Comparison of ENCODE assay signal across 1 cellular context in the genomic region with DNA sequence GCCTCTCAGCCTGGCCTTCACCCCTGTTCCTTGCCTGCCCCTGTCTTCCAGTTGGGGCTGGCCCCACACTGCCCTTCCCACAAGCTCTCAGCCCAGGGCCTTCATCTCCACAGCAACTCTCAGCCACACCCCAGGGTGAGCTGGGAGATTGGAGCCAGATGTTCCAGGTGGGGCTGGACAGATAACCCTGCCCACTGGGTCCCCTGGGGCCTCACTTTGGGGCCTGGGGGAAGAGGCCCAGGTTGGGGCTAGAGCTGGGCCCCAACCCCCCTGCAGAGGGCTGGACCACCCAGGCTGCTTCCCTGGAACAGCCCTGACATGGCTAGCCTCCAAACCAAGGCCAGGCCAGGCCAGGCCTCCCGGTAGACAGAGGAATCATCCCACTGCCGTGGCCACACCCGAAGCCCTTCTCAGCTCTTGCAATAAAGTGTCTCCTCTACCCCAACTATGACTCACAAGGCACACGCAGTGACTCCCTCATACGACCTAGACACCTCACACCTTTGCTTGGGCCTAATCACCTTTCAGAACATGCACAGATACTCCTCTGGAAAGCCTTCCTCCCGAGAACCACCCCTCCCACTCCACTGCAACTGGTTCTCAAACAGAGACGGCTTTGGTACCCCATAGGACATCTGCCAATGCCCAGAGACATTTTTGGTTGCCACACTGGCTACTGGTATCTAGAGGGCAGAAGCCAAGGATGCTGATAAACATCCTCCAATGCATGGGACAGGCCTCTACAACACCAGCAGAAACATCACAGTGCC.
TF ChIP-seq lines count a peak whose summit lies in the region.

No MANE protein-coding gene starts in this region.

TF ChIP-seq in HEK293, 187 proteins besides CTCF, POLR2A, EP300 and RAD21 (continued from another document):
- TF ChIP-seq SP7 (tag by site-specific recombination; IDR thresholded peaks at IDR 0.05) (peak; percentile 62; the same call in 1 of the 2 replicates), KLF8 (tag by site-specific recombination; IDR thresholded peaks at IDR 0.05) (0 out of 2 replicates have a peak, but pooled peaks have one; percentile 15), GLIS2 (tag by site-specific recombination; IDR thresholded peaks at IDR 0.05) (peak; percentile 70), GLIS1 (tag by site-specific recombination; IDR thresholded peaks at IDR 0.05) (peak; percentile 100), ZIC2 (tag by site-specific recombination; IDR thresholded peaks at IDR 0.05) (peak; percentile 82), ZBTB8A (tag by site-specific recombination; IDR thresholded peaks at IDR 0.05) (0 out of 2 replicates have a peak, but pooled peaks have one; percentile 18), ZNF239 (tag by site-specific recombination; IDR thresholded peaks at IDR 0.05) (no peak), ZNF629 (tag by site-specific recombination; IDR thresholded peaks at IDR 0.05) (peak; percentile 7; the same call in 1 of the 2 replicates), ZNF362 (tag by site-specific recombination; IDR thresholded peaks at IDR 0.05) (no peak), ZNF394 (tag by site-specific recombination; IDR thresholded peaks at IDR 0.05; ENCODE audit: borderline replicate concordance) (peak; percentile 65; the same call in 1 of the 2 replicates), ZSCAN16 (tag by site-specific recombination; IDR thresholded peaks at IDR 0.05) (no peak), ZNF354C (tag by site-specific recombination; IDR thresholded peaks at IDR 0.05; ENCODE audit: borderline replicate concordance, low read depth) (no peak), ZNF292 (tag by site-specific recombination; IDR thresholded peaks at IDR 0.05; ENCODE audit: borderline replicate concordance, low read depth) (0 out of 2 replicates have a peak, but pooled peaks have one; percentile 6), ZNF202 (tag by site-specific recombination; IDR thresholded peaks at IDR 0.05; ENCODE audit: borderline replicate concordance) (no peak), KLF1 (tag by site-specific recombination; IDR thresholded peaks at IDR 0.05) (peak; percentile 97), BCL11A (tag by site-specific recombination; IDR thresholded peaks at IDR 0.05; ENCODE audit: low read depth) (no peak), YY1 (tag by site-specific recombination; IDR thresholded peaks at IDR 0.05) (no peak), FEZF1 (tag by site-specific recombination; IDR thresholded peaks at IDR 0.05) (no peak), WT1 (tag by site-specific recombination; IDR thresholded peaks at IDR 0.05) (0 out of 2 replicates have a peak, but pooled peaks have one; percentile 16), ZSCAN23 (tag by site-specific recombination; IDR thresholded peaks at IDR 0.05) (no peak), ZNF341 (tag by site-specific recombination; IDR thresholded peaks at IDR 0.05; ENCODE audit: low read depth) (peak; percentile 65), ZNF843 (tag by site-specific recombination; IDR thresholded peaks at IDR 0.05) (0 out of 2 replicates have a peak, but pooled peaks have one; percentile 11), ZNF621 (tag by site-specific recombination; IDR thresholded peaks at IDR 0.05) (no peak), SP3 (tag by site-specific recombination; IDR thresholded peaks at IDR 0.05) (peak; percentile 33; the same call in 1 of the 2 replicates), ZBTB26 (tag by site-specific recombination; optimal IDR thresholded peaks at IDR 0.05) (no peak), ZNF501 (tag by site-specific recombination; IDR thresholded peaks at IDR 0.05) (no peak; the same call in 1 of the 2 replicates), ATF2 (tag by site-specific recombination; IDR thresholded peaks at IDR 0.05; ENCODE audit: low read depth) (no peak), ZNF624 (tag by site-specific recombination; IDR thresholded peaks at IDR 0.05) (no peak), ZNF366 (tag by site-specific recombination; conservative IDR thresholded peaks at IDR 0.05) (0 out of 2 replicates have a peak, but pooled peaks have one; percentile 28), ZNF157 (tag by site-specific recombination; IDR thresholded peaks at IDR 0.05) (no peak), ZNF214 (tag by site-specific recombination; IDR thresholded peaks at IDR 0.05; ENCODE audit: borderline replicate concordance) (no peak), SP2 (tag by site-specific recombination; IDR thresholded peaks at IDR 0.05) (peak; percentile 23; the same call in 1 of the 2 replicates), HOXD13 (CRISPR knock-in tag; IDR thresholded peaks at IDR 0.05; ENCODE audit: borderline replicate concordance) (no peak), ZNF169 (tag by site-specific recombination; IDR thresholded peaks at IDR 0.05) (no peak)
- TF ChIP-seq, protein P1, sequence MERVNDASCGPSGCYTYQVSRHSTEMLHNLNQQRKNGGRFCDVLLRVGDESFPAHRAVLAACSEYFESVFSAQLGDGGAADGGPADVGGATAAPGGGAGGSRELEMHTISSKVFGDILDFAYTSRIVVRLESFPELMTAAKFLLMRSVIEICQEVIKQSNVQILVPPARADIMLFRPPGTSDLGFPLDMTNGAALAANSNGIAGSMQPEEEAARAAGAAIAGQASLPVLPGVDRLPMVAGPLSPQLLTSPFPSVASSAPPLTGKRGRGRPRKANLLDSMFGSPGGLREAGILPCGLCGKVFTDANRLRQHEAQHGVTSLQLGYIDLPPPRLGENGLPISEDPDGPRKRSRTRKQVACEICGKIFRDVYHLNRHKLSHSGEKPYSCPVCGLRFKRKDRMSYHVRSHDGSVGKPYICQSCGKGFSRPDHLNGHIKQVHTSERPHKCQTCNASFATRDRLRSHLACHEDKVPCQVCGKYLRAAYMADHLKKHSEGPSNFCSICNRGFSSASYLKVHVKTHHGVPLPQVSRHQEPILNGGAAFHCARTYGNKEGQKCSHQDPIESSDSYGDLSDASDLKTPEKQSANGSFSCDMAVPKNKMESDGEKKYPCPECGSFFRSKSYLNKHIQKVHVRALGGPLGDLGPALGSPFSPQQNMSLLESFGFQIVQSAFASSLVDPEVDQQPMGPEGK (tag by site-specific recombination; IDR thresholded peaks at IDR 0.05), result peak; percentile 61
- TF ChIP-seq, protein P2, sequence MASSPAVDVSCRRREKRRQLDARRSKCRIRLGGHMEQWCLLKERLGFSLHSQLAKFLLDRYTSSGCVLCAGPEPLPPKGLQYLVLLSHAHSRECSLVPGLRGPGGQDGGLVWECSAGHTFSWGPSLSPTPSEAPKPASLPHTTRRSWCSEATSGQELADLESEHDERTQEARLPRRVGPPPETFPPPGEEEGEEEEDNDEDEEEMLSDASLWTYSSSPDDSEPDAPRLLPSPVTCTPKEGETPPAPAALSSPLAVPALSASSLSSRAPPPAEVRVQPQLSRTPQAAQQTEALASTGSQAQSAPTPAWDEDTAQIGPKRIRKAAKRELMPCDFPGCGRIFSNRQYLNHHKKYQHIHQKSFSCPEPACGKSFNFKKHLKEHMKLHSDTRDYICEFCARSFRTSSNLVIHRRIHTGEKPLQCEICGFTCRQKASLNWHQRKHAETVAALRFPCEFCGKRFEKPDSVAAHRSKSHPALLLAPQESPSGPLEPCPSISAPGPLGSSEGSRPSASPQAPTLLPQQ (tag by site-specific recombination; IDR thresholded peaks at IDR 0.05), result 0 out of 2 replicates have a peak, but pooled peaks have one; percentile 46
- TF ChIP-seq, protein P3, sequence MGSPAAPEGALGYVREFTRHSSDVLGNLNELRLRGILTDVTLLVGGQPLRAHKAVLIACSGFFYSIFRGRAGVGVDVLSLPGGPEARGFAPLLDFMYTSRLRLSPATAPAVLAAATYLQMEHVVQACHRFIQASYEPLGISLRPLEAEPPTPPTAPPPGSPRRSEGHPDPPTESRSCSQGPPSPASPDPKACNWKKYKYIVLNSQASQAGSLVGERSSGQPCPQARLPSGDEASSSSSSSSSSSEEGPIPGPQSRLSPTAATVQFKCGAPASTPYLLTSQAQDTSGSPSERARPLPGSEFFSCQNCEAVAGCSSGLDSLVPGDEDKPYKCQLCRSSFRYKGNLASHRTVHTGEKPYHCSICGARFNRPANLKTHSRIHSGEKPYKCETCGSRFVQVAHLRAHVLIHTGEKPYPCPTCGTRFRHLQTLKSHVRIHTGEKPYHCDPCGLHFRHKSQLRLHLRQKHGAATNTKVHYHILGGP (tag by site-specific recombination; IDR thresholded peaks at IDR 0.05), result no peak
- TF ChIP-seq, protein P4, sequence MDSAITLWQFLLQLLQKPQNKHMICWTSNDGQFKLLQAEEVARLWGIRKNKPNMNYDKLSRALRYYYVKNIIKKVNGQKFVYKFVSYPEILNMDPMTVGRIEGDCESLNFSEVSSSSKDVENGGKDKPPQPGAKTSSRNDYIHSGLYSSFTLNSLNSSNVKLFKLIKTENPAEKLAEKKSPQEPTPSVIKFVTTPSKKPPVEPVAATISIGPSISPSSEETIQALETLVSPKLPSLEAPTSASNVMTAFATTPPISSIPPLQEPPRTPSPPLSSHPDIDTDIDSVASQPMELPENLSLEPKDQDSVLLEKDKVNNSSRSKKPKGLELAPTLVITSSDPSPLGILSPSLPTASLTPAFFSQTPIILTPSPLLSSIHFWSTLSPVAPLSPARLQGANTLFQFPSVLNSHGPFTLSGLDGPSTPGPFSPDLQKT (IDR thresholded peaks at IDR 0.05; ENCODE audit: borderline replicate concordance, low read depth, low read length), result no peak
- TF ChIP-seq, protein P5, sequence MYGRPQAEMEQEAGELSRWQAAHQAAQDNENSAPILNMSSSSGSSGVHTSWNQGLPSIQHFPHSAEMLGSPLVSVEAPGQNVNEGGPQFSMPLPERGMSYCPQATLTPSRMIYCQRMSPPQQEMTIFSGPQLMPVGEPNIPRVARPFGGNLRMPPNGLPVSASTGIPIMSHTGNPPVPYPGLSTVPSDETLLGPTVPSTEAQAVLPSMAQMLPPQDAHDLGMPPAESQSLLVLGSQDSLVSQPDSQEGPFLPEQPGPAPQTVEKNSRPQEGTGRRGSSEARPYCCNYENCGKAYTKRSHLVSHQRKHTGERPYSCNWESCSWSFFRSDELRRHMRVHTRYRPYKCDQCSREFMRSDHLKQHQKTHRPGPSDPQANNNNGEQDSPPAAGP (tag by site-specific recombination; IDR thresholded peaks at IDR 0.05), result peak; percentile 99
- TF ChIP-seq, protein P6, sequence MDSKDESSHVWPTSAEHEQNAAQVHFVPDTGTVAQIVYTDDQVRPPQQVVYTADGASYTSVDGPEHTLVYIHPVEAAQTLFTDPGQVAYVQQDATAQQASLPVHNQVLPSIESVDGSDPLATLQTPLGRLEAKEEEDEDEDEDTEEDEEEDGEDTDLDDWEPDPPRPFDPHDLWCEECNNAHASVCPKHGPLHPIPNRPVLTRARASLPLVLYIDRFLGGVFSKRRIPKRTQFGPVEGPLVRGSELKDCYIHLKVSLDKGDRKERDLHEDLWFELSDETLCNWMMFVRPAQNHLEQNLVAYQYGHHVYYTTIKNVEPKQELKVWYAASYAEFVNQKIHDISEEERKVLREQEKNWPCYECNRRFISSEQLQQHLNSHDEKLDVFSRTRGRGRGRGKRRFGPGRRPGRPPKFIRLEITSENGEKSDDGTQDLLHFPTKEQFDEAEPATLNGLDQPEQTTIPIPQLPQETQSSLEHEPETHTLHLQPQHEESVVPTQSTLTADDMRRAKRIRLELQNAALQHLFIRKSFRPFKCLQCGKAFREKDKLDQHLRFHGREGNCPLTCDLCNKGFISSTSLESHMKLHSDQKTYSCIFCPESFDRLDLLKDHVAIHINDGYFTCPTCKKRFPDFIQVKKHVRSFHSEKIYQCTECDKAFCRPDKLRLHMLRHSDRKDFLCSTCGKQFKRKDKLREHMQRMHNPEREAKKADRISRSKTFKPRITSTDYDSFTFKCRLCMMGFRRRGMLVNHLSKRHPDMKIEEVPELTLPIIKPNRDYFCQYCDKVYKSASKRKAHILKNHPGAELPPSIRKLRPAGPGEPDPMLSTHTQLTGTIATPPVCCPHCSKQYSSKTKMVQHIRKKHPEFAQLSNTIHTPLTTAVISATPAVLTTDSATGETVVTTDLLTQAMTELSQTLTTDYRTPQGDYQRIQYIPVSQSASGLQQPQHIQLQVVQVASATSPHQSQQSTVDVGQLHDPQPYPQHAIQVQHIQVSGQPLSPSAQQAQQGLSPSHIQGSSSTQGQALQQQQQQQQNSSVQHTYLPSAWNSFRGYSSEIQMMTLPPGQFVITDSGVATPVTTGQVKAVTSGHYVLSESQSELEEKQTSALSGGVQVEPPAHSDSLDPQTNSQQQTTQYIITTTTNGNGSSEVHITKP (tag by site-specific recombination; IDR thresholded peaks at IDR 0.05), result 0 out of 2 replicates have a peak, but pooled peaks have one; percentile 3
